ENCODE assay signal across 1 cellular context in the genomic region with DNA sequence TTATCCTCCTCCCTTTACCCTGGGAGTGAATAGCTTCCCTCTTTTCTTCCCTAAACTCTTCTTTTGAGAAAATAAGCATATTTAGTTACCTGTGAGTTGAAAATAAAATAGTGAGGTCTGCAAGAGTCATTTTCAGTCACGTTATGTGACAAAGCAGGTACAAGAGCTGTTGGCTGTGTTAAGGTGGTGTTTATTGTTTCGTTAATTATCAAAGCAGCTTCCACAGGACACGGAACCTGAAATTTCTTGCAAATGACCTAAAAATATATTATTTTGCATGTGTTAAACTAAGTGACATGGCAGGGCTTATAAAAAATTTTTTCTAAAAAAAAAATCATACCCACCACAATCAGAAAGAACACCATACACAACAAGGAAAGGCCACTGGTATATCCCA.
TF ChIP-seq lines count a peak whose summit lies in the region.

No MANE protein-coding gene starts in this region.

TF ChIP-seq in endothelial cell of umbilical vein, 7 proteins besides CTCF, POLR2A, EP300 and RAD21 (continued from another document):
- TF ChIP-seq POLR2AphosphoS5 (IDR thresholded peaks at IDR 0.05; ENCODE audit: insufficient read depth, low read depth, low read length) (no peak), EZH2 (IDR thresholded peaks at IDR 0.05; ENCODE audit: borderline replicate concordance, low read depth, low read length, severe bottlenecking) (no peak), FOS (IDR thresholded peaks at IDR 0.05; ENCODE audit: borderline replicate concordance, insufficient read depth, low read length) (no peak)
TF ChIP-seq in endothelial cell of umbilical vein: peak in this region for 0.
